17 cellular contexts compared by ENCODE assay signal in genomic region chr18:42730272-42730671, GRCh38.
DNase-seq lines count a peak whose midpoint lies in the region; ATAC-seq and TF ChIP-seq lines count a peak whose summit lies in the region.
"Had no signal": no experiment of that assay in that cellular context is flagged by ENCODE, and none has a peak within 500 bp of the region (broad histone marks: within the 10 kb centered on the region; RNA-seq: fewer than 3 reads in every experiment).

No MANE protein-coding gene starts in this region.

- DNase-seq in DMS53 (lab: John Stamatoyannopoulos, UW): peak; percentile 48
- no peak for DNase-seq in DMS53 treated with DMSO at 0.1 percent for 48 hours (lab: John Stamatoyannopoulos, UW; ENCODE audit: unreplicated experiment)
- peak; percentile 36 for DNase-seq in OCI-M1 (lab: John Stamatoyannopoulos, UW)
- DNase-seq in fibroblast of pulmonary artery (ENCODE audit: low read depth): peak; percentile 14
- no peak for DNase-seq in osteoblast (ENCODE audit: insufficient read length, low spot score, missing footprints)
- no peak for DNase-seq in 8988T
- no peak for DNase-seq in NK-92 treated with Interleukin-12 subunit alpha and Interleukin-12 subunit beta, amount 100 ng/mL, for 24 hours (lab: John Stamatoyannopoulos, UW)
- DNase-seq: activated CD8-positive, alpha-beta memory T cell treated with anti-CD3 and anti-CD28 coated beads, Interleukin-2, amount 50 U/mL, for 48 hours; aorta; CD4-positive, alpha-beta memory T cell; HCEC 1CT; MV-4-11; occipital lobe; small intestine had no signal

- H3K27me3 ChIP-seq in osteoblast (ENCODE audit: insufficient read depth, low read length): no peaks in the 10 kb centered on the region
- H3K27me3 ChIP-seq: tibial nerve had no signal

- H4K20me1 ChIP-seq in osteoblast (ENCODE audit: insufficient read depth, low read length): no peaks in the 10 kb centered on the region

- no peaks in the 10 kb centered on the region for H3K36me3 ChIP-seq in osteoblast (ENCODE audit: insufficient read depth, low read length)
- H3K36me3 ChIP-seq: tibial nerve had no signal

- no peak overlapping the region for H3K27ac ChIP-seq in osteoblast (ENCODE audit: low read depth, low read length)
- H3K27ac ChIP-seq: tibial nerve had no signal

- H2AFZ ChIP-seq in osteoblast (ENCODE audit: low read length): no peak overlapping the region

- no peaks in the 10 kb centered on the region for H3K79me2 ChIP-seq in osteoblast (ENCODE audit: insufficient read depth, low read length)

- ATAC-seq in HG03159 (IDR thresholded peaks at IDR 0.05; ENCODE audit: unreplicated experiment): no peak
- ATAC-seq: GM12878 had no signal

- H3K4me1 ChIP-seq in osteoblast (ENCODE audit: insufficient read depth, low read length): no peaks in the 10 kb centered on the region
- H3K4me1 ChIP-seq: tibial nerve had no signal

- no peak overlapping the region for H3K4me2 ChIP-seq in osteoblast (ENCODE audit: insufficient read depth, low read length)

- TF ChIP-seq CTCF in fibroblast of pulmonary artery (IDR thresholded peaks at IDR 0.05; ENCODE audit: low read length, missing control alignments) (peak; percentile 35), osteoblast (IDR thresholded peaks at IDR 0.05; ENCODE audit: extremely low read depth, low read depth, low read length) (peak; percentile 22)

- H3K9me3 ChIP-seq in osteoblast (ENCODE audit: low read depth, low read length): no peaks in the 10 kb centered on the region

- no peak overlapping the region for H3K4me3 ChIP-seq in fibroblast of pulmonary artery (replicated peaks; ENCODE audit: low read depth, low read length)
- H3K4me3 ChIP-seq in osteoblast (ENCODE audit: insufficient read depth, low read length): no peak overlapping the region
- H3K4me3 ChIP-seq: GM12878, tibial nerve had no signal

Comparison
In these comparisons a context has a peak if more than half of its experiments do, and no peak if none do; other contexts are left out.
1. DNase-seq: peak in DMS53 (single experiment), OCI-M1 (single experiment) and fibroblast of pulmonary artery (single experiment); none in DMS53 treated with DMSO at 0.1 percent for 48 hours (single experiment), osteoblast (single experiment), 8988T (single experiment) and NK-92 treated with Interleukin-12 subunit alpha and Interleukin-12 subunit beta, amount 100 ng/mL, for 24 hours (single experiment).